1 cellular context compared by ENCODE assay signal in the genomic region with DNA sequence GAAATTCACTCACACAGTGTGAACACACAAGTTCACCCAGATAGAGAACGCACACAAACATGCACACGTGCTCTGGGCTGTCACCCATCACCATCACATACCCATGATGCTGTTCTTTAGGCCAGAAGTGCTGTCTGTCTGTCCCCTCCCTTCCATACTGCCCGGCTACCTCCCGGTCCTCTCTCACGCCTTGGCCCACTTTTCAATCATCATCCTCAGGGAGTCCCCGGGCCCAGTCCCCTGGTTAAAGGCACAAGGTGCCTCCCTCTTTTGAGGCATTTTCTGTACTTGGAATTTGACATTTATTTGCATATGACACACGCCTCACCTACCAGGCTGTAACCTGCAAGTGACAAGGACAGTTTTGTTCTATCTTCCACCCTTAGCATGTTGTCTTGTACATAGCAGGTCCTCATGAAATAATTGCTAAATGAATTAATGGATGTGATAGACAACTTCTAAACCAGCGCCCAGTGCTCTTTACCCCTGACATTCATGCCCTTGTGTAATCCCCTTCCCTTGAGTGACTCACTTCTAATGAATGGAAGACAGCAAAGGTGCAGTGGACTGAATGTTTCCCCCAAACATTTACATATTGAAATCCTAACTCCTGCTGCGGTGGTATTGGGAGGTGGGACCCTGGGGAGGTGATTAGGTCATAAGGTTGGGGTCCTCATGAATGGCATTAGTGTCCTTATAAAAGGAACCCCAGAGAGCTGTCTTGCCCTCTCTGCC.
TF ChIP-seq lines count a peak whose summit lies in the region.

No MANE protein-coding gene starts in this region.

TF ChIP-seq in H1, 55 proteins besides CTCF, POLR2A, EP300 and RAD21:
- no peak for TF ChIP-seq CREB1 (IDR thresholded peaks at IDR 0.05)
- TF ChIP-seq JUND (IDR thresholded peaks at IDR 0.05; ENCODE audit: low read length), result 0 out of 2 replicates have a peak, but pooled peaks have one; percentile 43
- TF ChIP-seq CBX5 (IDR thresholded peaks at IDR 0.05; ENCODE audit: low read depth, low read length), result no peak
- no peak for TF ChIP-seq NRF1 (IDR thresholded peaks at IDR 0.05; ENCODE audit: low read depth, low read length)
- TF ChIP-seq SIRT6 (IDR thresholded peaks at IDR 0.05; ENCODE audit: low read length), result no peak
- TF ChIP-seq RFX5 (IDR thresholded peaks at IDR 0.05; ENCODE audit: borderline replicate concordance, low read depth, low read length), result no peak
- no peak for TF ChIP-seq TAF1 (IDR thresholded peaks at IDR 0.05; ENCODE audit: low read depth, low read length)
TF ChIP-seq in H1: peak in this region for 1.
